In the genomic region with DNA sequence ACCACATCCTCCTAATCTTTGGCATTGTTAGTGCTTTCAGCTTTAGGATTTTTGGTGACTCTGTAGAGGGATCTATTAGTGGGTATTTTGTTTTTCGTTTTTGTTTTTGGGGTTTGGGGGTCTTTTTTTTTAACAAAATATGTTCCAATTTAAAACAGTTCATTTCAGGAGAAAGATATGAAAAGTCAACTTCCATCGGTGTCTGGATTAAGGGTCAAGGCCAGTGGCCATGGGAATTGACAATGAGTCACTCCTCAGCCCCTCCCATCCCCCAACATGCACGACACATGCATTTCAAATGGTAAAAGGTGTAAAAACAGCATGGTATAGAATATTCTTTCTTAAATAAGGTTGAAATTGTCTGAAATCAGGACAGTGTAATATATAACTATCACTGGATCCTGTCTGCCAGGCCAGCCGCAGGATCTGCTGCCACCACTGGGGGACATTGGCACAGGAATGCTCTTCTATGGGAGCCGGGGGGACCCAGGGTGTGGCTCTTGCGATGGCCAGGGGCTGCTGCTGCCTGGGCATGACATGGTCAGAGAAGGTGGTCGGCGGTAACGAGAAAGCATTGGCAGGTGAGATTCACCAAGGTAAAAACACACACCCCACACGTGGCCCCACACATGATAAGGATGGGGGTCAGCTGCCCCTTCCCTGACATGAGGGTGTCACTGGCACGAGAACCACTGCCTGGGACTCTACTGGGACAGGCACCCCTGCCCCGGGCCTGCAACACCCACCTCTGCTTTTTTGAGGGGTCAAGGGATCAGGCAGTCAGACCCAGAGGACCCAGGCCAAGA, we compare ENCODE assay signal across 1 cellular context.
TF ChIP-seq lines count a peak whose summit lies in the region.

No MANE protein-coding gene starts in this region.

TF ChIP-seq in WTC11, 78 proteins besides CTCF, POLR2A, EP300 and RAD21 (continued from another document):
- TF ChIP-seq, protein P1, sequence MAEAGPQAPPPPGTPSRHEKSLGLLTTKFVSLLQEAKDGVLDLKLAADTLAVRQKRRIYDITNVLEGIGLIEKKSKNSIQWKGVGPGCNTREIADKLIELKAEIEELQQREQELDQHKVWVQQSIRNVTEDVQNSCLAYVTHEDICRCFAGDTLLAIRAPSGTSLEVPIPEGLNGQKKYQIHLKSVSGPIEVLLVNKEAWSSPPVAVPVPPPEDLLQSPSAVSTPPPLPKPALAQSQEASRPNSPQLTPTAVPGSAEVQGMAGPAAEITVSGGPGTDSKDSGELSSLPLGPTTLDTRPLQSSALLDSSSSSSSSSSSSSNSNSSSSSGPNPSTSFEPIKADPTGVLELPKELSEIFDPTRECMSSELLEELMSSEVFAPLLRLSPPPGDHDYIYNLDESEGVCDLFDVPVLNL (CRISPR knock-in tag; IDR thresholded peaks at IDR 0.05; ENCODE audit: borderline replicate concordance, low read depth), result no peak
- TF ChIP-seq, protein P2, sequence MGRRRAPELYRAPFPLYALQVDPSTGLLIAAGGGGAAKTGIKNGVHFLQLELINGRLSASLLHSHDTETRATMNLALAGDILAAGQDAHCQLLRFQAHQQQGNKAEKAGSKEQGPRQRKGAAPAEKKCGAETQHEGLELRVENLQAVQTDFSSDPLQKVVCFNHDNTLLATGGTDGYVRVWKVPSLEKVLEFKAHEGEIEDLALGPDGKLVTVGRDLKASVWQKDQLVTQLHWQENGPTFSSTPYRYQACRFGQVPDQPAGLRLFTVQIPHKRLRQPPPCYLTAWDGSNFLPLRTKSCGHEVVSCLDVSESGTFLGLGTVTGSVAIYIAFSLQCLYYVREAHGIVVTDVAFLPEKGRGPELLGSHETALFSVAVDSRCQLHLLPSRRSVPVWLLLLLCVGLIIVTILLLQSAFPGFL (CRISPR knock-in tag; IDR thresholded peaks at IDR 0.05; ENCODE audit: borderline replicate concordance), result no peak
- TF ChIP-seq, protein P3, sequence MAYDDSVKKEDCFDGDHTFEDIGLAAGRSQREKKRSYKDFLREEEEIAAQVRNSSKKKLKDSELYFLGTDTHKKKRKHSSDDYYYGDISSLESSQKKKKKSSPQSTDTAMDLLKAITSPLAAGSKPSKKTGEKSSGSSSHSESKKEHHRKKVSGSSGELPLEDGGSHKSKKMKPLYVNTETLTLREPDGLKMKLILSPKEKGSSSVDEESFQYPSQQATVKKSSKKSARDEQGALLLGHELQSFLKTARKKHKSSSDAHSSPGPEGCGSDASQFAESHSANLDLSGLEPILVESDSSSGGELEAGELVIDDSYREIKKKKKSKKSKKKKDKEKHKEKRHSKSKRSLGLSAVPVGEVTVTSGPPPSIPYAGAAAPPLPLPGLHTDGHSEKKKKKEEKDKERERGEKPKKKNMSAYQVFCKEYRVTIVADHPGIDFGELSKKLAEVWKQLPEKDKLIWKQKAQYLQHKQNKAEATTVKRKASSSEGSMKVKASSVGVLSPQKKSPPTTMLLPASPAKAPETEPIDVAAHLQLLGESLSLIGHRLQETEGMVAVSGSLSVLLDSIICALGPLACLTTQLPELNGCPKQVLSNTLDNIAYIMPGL (CRISPR knock-in tag; IDR thresholded peaks at IDR 0.05), result no peak
- TF ChIP-seq GABPB1 (CRISPR knock-in tag; IDR thresholded peaks at IDR 0.05), result no peak
- TF ChIP-seq MAX (CRISPR knock-in tag; IDR thresholded peaks at IDR 0.05), result no peak
